In genomic region chr5:155147222-155147621, GRCh38 we compare ENCODE assay signal across 12 cellular contexts.
DNase-seq lines count a peak whose midpoint lies in the region; ATAC-seq and TF ChIP-seq lines count a peak whose summit lies in the region.
"Had no signal": no experiment of that assay in that cellular context is flagged by ENCODE, and none has a peak within 500 bp of the region (broad histone marks: within the 10 kb centered on the region; RNA-seq: fewer than 3 reads in every experiment).

No MANE protein-coding gene starts in this region.

- peaks cover 7% of the 10 kb centered on the region for H3K27me3 Mint-ChIP-seq in type B pancreatic cell
- H3K27me3 Mint-ChIP-seq: CD4-positive, CD25-positive, alpha-beta regulatory T cell had no signal

- WGBS in heart left ventricle, 4 donors = 38 to 54% (median 47%) methylated on average over 2 of the region's 2 CpGs

- peaks cover 0 to 11% (median 0%) of the 10 kb centered on the region in 12 donors for H3K4me1 ChIP-seq in heart left ventricle
- no peaks in the 10 kb centered on the region for H3K4me1 ChIP-seq in PC-3 (ENCODE audit: insufficient read depth, low read length)
- H3K4me1 ChIP-seq: right atrium auricular region had no signal

- TF ChIP-seq CTCF in heart left ventricle (IDR thresholded peaks at IDR 0.05) = peak in 8 of 12 donors; percentile 7 to 33 (median 20)
- peak; percentile 47 for TF ChIP-seq CTCF in PC-3 (conservative IDR thresholded peaks at IDR 0.05; ENCODE audit: low read depth, low read length)
- peak; percentile 45 for TF ChIP-seq CTCF in fibroblast of pulmonary artery (IDR thresholded peaks at IDR 0.05; ENCODE audit: low read length, missing control alignments)
- TF ChIP-seq CTCF in type B pancreatic cell (conservative IDR thresholded peaks at IDR 0.05) = peak; percentile 44
- TF ChIP-seq CTCF in GM13977 (IDR thresholded peaks at IDR 0.05; ENCODE audit: extremely low read depth, insufficient read depth, missing control alignments) = no peak

- POLR2A ChIA-PET in PC-3 (lab: Charles Lee; ENCODE audit: unreplicated experiment) = no interaction called here

- intact Hi-C loops in heart left ventricle (cut with DNase I) = loop anchor here in 2 of 10 donors (10.0 kb wide), 2 partner anchors 118 to 1678 kb away; no protein-coding TSS in a partner anchor
- intact Hi-C loops in Right ventricle myocardium inferior (cut with DNase I) = loop anchor here (5.0 kb wide), 1 partner anchor 335 kb away; no protein-coding TSS in a partner anchor
- intact Hi-C loops in PC-3 (cut with micrococcal nuclease) = loop anchor here (5.0 kb wide), 1 partner anchor 175 kb away; no protein-coding TSS in a partner anchor

- H3K4me3 ChIP-seq in heart left ventricle (no peak overlapping the region), PC-3 (ENCODE audit: low read length) (no peak overlapping the region), fibroblast of pulmonary artery (replicated peaks; ENCODE audit: low read depth, low read length) (no peak overlapping the region)
- H3K4me3 ChIP-seq: right atrium auricular region had no signal

- no peak overlapping the region for H3K9ac ChIP-seq in PC-3 (ENCODE audit: low read length)

- H3K4me1 Mint-ChIP-seq in type B pancreatic cell (ENCODE audit: unreplicated experiment) = no peaks in the 10 kb centered on the region

- BruUV-seq in PC-3 (replicated peaks; lab: Mats Ljungman, UMichigan) = no TSS peak

- no peaks in the 10 kb centered on the region for H3K27me3 ChIP-seq in heart left ventricle
- 0 out of 2 replicates have a peak, but pooled peaks cover 3% of the 10 kb centered on the region for H3K27me3 ChIP-seq in PC-3 (ENCODE audit: low read length)
- H3K27me3 ChIP-seq: right atrium auricular region had no signal

- H3K27ac ChIP-seq in heart left ventricle = no peak overlapping the region
- H3K27ac ChIP-seq in PC-3 (ENCODE audit: low read length) = no peak overlapping the region
- H3K27ac ChIP-seq: right atrium auricular region had no signal

- H3K9me2 ChIP-seq in PC-3 (replicated peaks; ENCODE audit: low read length) = no peaks in the 10 kb centered on the region

- no peak overlapping the region for H3K4me3 Mint-ChIP-seq in type B pancreatic cell
- H3K4me3 Mint-ChIP-seq: CD4-positive, CD25-positive, alpha-beta regulatory T cell had no signal

- H3K4me2 ChIP-seq in PC-3 (ENCODE audit: low read length) = no peak overlapping the region

- no peak overlapping the region for H3K27ac Mint-ChIP-seq in type B pancreatic cell
- H3K27ac Mint-ChIP-seq: CD4-positive, CD25-positive, alpha-beta regulatory T cell had no signal

- no peaks in the 10 kb centered on the region for H3F3A ChIP-seq in PC-3 (ENCODE audit: low read length, unreplicated experiment)

- H2AFZ ChIP-seq in PC-3 (ENCODE audit: low read length) = no peak overlapping the region

- CTCF ChIA-PET in PC-3 (lab: Charles Lee) = no interaction called here

- H3K36me3 ChIP-seq in heart left ventricle = no peaks in the 10 kb centered on the region
- H3K36me3 ChIP-seq in PC-3 (ENCODE audit: low read depth, low read length) = no peaks in the 10 kb centered on the region
- H3K36me3 ChIP-seq: right atrium auricular region had no signal

- in situ Hi-C loops in GM13977 (cut with MboI; ENCODE audit: low pct_unique_long_range_greater_than_20kb, low sequenced_read_pairs, unreplicated experiment) = no loop called here

- no peaks in the 10 kb centered on the region for H3K9me3 Mint-ChIP-seq in type B pancreatic cell

- ATAC-seq in heart left ventricle = no peak
- no peak for ATAC-seq in Right ventricle myocardium inferior
- no peak for ATAC-seq in PC-3

- DNase-seq in heart left ventricle = no peak
- DNase-seq in Right ventricle myocardium inferior (ENCODE audit: missing footprints) = no peak
- peak; percentile 7 for DNase-seq in PC-3
- DNase-seq in fibroblast of pulmonary artery (ENCODE audit: low read depth) = peak; percentile 24
- DNase-seq in type B pancreatic cell (ENCODE audit: extremely low spot score, unreplicated experiment) = no peak
- DNase-seq in GM13977 (ENCODE audit: low spot score) = no peak
- no peak for DNase-seq in activated CD4-positive, alpha-beta T cell treated with anti-CD3 and anti-CD28 coated beads for 48 hours
- no peak for DNase-seq in SIG-M5 treated with dmso at 0.1 percent for 504 hours (lab: John Stamatoyannopoulos, UW; ENCODE audit: unreplicated experiment)
- DNase-seq: activated CD4-positive, alpha-beta T cell treated with anti-CD3 and anti-CD28 coated beads, Interleukin-2, amount 50 U/mL, for 1 hour; NCI-H1436 had no signal

- H3K79me2 ChIP-seq in PC-3 (ENCODE audit: low read length) = no peaks in the 10 kb centered on the region

- H4K20me1 ChIP-seq in PC-3 (ENCODE audit: low read length) = no peaks in the 10 kb centered on the region

- no peaks in the 10 kb centered on the region for H3K36me3 Mint-ChIP-seq in type B pancreatic cell
- H3K36me3 Mint-ChIP-seq: CD4-positive, CD25-positive, alpha-beta regulatory T cell had no signal

- no peak for TF ChIP-seq POLR2A in heart left ventricle (IDR thresholded peaks at IDR 0.05)

- H3K9me3 ChIP-seq in heart left ventricle = no peaks in the 10 kb centered on the region
- no peaks in the 10 kb centered on the region for H3K9me3 ChIP-seq in PC-3 (ENCODE audit: low read length)
- H3K9me3 ChIP-seq: right atrium auricular region had no signal

Comparison
In these comparisons a context has a peak if more than half of its experiments do, and no peak if none do; other contexts are left out.
1. DNase-seq: peak in PC-3 (single experiment) and fibroblast of pulmonary artery (single experiment); none in heart left ventricle (0 of 5), Right ventricle myocardium inferior (single experiment), type B pancreatic cell (single experiment), GM13977 (single experiment), activated CD4-positive, alpha-beta T cell treated with anti-CD3 and anti-CD28 coated beads for 48 hours (single experiment) and SIG-M5 treated with dmso at 0.1 percent for 504 hours (single experiment).